In the genomic region with DNA sequence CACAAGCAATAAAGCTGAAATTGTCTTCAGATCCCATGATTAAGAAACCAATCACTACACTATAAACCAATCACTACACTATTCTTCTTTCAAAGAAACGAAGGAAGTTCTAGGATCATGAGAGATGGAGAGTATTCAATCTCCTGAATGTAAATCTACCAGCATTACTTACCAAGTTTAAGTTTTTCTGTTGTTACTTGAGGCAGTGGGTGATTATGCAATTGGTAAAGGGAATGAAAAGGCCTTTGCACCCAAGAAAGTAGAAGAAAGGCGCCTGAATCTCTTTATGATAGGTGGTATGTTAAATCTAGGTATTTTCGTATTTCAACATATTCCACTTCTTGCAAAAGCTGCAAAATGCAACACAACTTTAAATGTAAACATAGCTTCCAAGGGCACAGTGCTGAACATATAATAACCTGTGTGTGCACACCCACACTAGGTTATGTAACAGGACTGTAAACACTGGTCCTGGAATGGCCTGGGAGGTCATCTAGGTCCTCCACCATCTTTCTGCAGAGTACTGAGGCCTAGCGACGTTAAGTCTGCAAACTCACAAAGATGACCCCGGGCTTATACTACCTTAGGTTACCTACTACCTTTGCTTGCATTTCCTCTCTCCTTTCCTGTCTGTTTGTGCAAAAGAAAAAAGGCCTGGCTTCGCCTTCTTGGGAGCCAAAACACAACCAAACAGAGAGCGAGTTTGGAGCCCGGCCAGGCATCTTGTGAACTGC, we compare ENCODE assay signal across 8 cellular contexts. TPM values are rescaled to one million over a fixed set of nuclear protein-coding genes. Genes with fewer than 3 reads are reported as not detected.
DNase-seq lines count a peak whose midpoint lies in the region; ATAC-seq, FAIRE-seq and TF ChIP-seq lines count a peak whose summit lies in the region.

No MANE protein-coding gene starts in this region.

- H3K79me1 ChIP-seq in IMR-90 (ENCODE audit: low read depth in 1 of 2, low read length in 2 of 2), result peaks cover 3 to 19% of the 10 kb centered on the region in 2 experiments; a peak in 3 of 4 replicates

- peak overlapping the region; percentile 92 for H4K91ac ChIP-seq in IMR-90 (ENCODE audit: insufficient read depth, low read depth, low read length)

- peak overlapping the region; percentile 55; the same call in 1 of the 2 replicates for H3K56ac ChIP-seq in IMR-90 (ENCODE audit: extremely low read depth, insufficient read depth, low read length)

- FAIRE-seq in bronchial epithelial cell (lab: Jason Lieb, UNC), result no peak

- H3K9ac ChIP-seq in IMR-90 (ENCODE audit: low read depth, low read length), result peak overlapping the region; percentile 74

- H2BK5ac ChIP-seq in IMR-90 (ENCODE audit: low read depth, low read length, poor library complexity, severe bottlenecking), result peak overlapping the region; percentile 85

- H2AFZ ChIP-seq in IMR-90 (replicated peaks; ENCODE audit: low read length, poor library complexity), result peak overlapping the region; percentile 95

- no peak for TF ChIP-seq CTCF in AG09309 (IDR thresholded peaks at IDR 0.05; ENCODE audit: control insufficient read depth, insufficient read depth, low read depth, low read length, missing control alignments)
- TF ChIP-seq CTCF in IMR-90 (conservative IDR thresholded peaks at IDR 0.05; ENCODE audit: low read depth, low read length), result no peak
- TF ChIP-seq CTCF in bronchial epithelial cell (IDR thresholded peaks at IDR 0.05; ENCODE audit: insufficient read depth, low read length, severe bottlenecking), result no peak
- TF ChIP-seq CTCF in lower lobe of right lung (IDR thresholded peaks at IDR 0.05), result no peak
- TF ChIP-seq CTCF in GM10266 (IDR thresholded peaks at IDR 0.05; ENCODE audit: control insufficient read depth, insufficient read depth, low read depth, missing control alignments), result no peak

- peaks cover 23% of the 10 kb centered on the region for H4K20me1 ChIP-seq in IMR-90 (ENCODE audit: insufficient read depth, low read length)

- no peak overlapping the region for H2BK15ac ChIP-seq in IMR-90 (ENCODE audit: low read depth, low read length)

- peak overlapping the region; percentile 80; the same call in 1 of the 2 replicates for H2BK120ac ChIP-seq in IMR-90 (ENCODE audit: low read depth, low read length)

- peak overlapping the region; percentile 40; the same call in 1 of the 2 replicates for H2AK5ac ChIP-seq in IMR-90 (ENCODE audit: low read depth, low read length)

- intact Hi-C loops in IMR-90 (cut with micrococcal nuclease) (loop anchor here (1.0 to 5.0 kb wide), 3 partner anchors 21 to 503 kb away; no protein-coding TSS in a partner anchor), lower lobe of right lung (cut with DNase I) (no loop called here)

- H3K18ac ChIP-seq in IMR-90 (ENCODE audit: low read depth, low read length), result peak overlapping the region; percentile 5

- ATAC-seq in IMR-90 (ENCODE audit: low read depth), result no peak
- ATAC-seq in lower lobe of right lung, result peak; percentile 39 to 50
- ATAC-seq in GM18868 (IDR thresholded peaks at IDR 0.05; ENCODE audit: unreplicated experiment), result no peak
- ATAC-seq in HG03521 (IDR thresholded peaks at IDR 0.05; ENCODE audit: unreplicated experiment), result no peak

- no peaks in the 10 kb centered on the region for H3K9me3 ChIP-seq in IMR-90 (ENCODE audit: control insufficient read depth, insufficient read depth, low read length)
- H3K9me3 ChIP-seq in lower lobe of right lung, result no peaks in the 10 kb centered on the region

- H3K4me2 ChIP-seq in IMR-90 (ENCODE audit: low read depth, low read length), result peak overlapping the region; percentile 44

- no peak for TF ChIP-seq POLR2A in IMR-90 (IDR thresholded peaks at IDR 0.05; ENCODE audit: low read depth, low read length)

- no peaks in the 10 kb centered on the region for H3K36me3 ChIP-seq in IMR-90 (ENCODE audit: control insufficient read depth, insufficient read depth, low read length)
- H3K36me3 ChIP-seq in bronchial epithelial cell (ENCODE audit: control insufficient read depth, insufficient read depth, low read length), result peaks cover under 1% of the 10 kb centered on the region
- no peaks in the 10 kb centered on the region for H3K36me3 ChIP-seq in lower lobe of right lung
- H3K36me3 ChIP-seq in urinary bladder (ENCODE audit: insufficient read depth), result no peaks in the 10 kb centered on the region

- peak overlapping the region; percentile 90 for H2AK9ac ChIP-seq in IMR-90 (replicated peaks; ENCODE audit: low read depth, low read length, poor library complexity)

- H3K4ac ChIP-seq in IMR-90 (ENCODE audit: low read depth, low read length), result peak overlapping the region; percentile 86

- POLR2A ChIA-PET in IMR-90 (lab: Charles Lee; ENCODE audit: unreplicated experiment), result interaction anchor here (0.5 to 0.6 kb wide), 2 partner anchors 39 to 236 kb away, joined by 3 to 4 read pairs; no protein-coding TSS in a partner anchor

- CTCF ChIA-PET in IMR-90 (lab: Yijun Ruan, JAX), result no interaction called here

- in situ Hi-C loops in IMR-90 (cut with MboI; ENCODE audit: low sequenced_read_pairs), result no loop called here

- H3K27me3 ChIP-seq in IMR-90 (ENCODE audit: control insufficient read depth, insufficient read depth, low read length), result no peaks in the 10 kb centered on the region
- H3K27me3 ChIP-seq in bronchial epithelial cell (ENCODE audit: control insufficient read depth, insufficient read depth, low read length), result no peaks in the 10 kb centered on the region
- H3K27me3 ChIP-seq in lower lobe of right lung (ENCODE audit: low read depth), result no peaks in the 10 kb centered on the region

- H3K23ac ChIP-seq in IMR-90 (ENCODE audit: low read depth, low read length), result no peak overlapping the region; the same call in 1 of the 2 replicates

- peaks cover under 1% of the 10 kb centered on the region for H3K9me1 ChIP-seq in IMR-90 (ENCODE audit: insufficient read depth, low read length)

- H3K4me3 ChIP-seq in AG09309 (ENCODE audit: control insufficient read depth, low read depth, low read length), result peak overlapping the region; percentile 56
- peak overlapping the region; percentile 56 for H3K4me3 ChIP-seq in IMR-90 (ENCODE audit: insufficient read depth, low read depth, low read length)
- H3K4me3 ChIP-seq in bronchial epithelial cell (ENCODE audit: low read depth, low read length), result peak overlapping the region; percentile 80
- H3K4me3 ChIP-seq in lower lobe of right lung, result peak overlapping the region; percentile 91
- peak overlapping the region; percentile 75 for H3K4me3 ChIP-seq in urinary bladder (ENCODE audit: low read depth, low read length)

- H2BK20ac ChIP-seq in IMR-90 (ENCODE audit: low read depth, low read length), result no peak overlapping the region; the same call in 1 of the 2 replicates

- H4K5ac ChIP-seq in IMR-90 (ENCODE audit: low read depth, low read length), result peak overlapping the region; percentile 8

- no TSS peak for BruUV-seq in IMR-90 (replicated peaks; lab: Mats Ljungman, UMichigan)

- H3K27ac ChIP-seq in IMR-90 (ENCODE audit: insufficient read depth, low read length) (peak overlapping the region; percentile 79), lower lobe of right lung (peak overlapping the region; percentile 93), urinary bladder (ENCODE audit: low read depth) (peak overlapping the region; percentile 96)

- TF ChIP-seq RAD21 in IMR-90 (IDR thresholded peaks at IDR 0.05; ENCODE audit: low read length), result no peak

- H3K4me1 ChIP-seq in IMR-90 (ENCODE audit: control insufficient read depth, insufficient read depth, low read length), result peaks cover 9% of the 10 kb centered on the region
- peaks cover 30% of the 10 kb centered on the region for H3K4me1 ChIP-seq in lower lobe of right lung
- H3K4me1 ChIP-seq in urinary bladder (ENCODE audit: insufficient read depth), result no peaks in the 10 kb centered on the region

- DNase-seq in AG09309 (ENCODE audit: low read depth), result no peak
- no peak for DNase-seq in IMR-90
- no peak for DNase-seq in bronchial epithelial cell (ENCODE audit: low read depth)
- no peak for DNase-seq in lower lobe of right lung
- no peak for DNase-seq in GM10266 (ENCODE audit: extremely low spot score)

- dilution Hi-C loops in IMR-90 (cut with HindIII; ENCODE audit: low sequenced_read_pairs, unreplicated experiment), result no loop called here

- WGBS in IMR-90 (ENCODE audit: extremely low coverage in 2 of 2, insufficient read length in 1 of 2), 2 experiments, result 15% methylated on average over 4 of the region's 9 CpGs; no CpG with 5 or more reads in 1 of the 2 experiments
- WGBS in urinary bladder, result 42% methylated on average over 9 of the region's 9 CpGs

- H4K8ac ChIP-seq in IMR-90 (ENCODE audit: low read depth in 2 of 2, low read length in 2 of 2), result peak overlapping the region; percentile 83 to 88; a peak in 3 of 4 replicates

- peak overlapping the region; percentile 69 for H3K14ac ChIP-seq in IMR-90 (replicated peaks; ENCODE audit: low read depth, low read length)

TF ChIP-seq in IMR-90, 13 proteins besides CTCF, POLR2A, EP300 and RAD21:
- TF ChIP-seq, protein P1, sequence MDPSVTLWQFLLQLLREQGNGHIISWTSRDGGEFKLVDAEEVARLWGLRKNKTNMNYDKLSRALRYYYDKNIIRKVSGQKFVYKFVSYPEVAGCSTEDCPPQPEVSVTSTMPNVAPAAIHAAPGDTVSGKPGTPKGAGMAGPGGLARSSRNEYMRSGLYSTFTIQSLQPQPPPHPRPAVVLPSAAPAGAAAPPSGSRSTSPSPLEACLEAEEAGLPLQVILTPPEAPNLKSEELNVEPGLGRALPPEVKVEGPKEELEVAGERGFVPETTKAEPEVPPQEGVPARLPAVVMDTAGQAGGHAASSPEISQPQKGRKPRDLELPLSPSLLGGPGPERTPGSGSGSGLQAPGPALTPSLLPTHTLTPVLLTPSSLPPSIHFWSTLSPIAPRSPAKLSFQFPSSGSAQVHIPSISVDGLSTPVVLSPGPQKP (IDR thresholded peaks at IDR 0.05; ENCODE audit: borderline replicate concordance, low read depth, low read length), result no peak
- TF ChIP-seq MXI1 (IDR thresholded peaks at IDR 0.05; ENCODE audit: borderline replicate concordance, low read depth, low read length), result no peak
- TF ChIP-seq MAFK (IDR thresholded peaks at IDR 0.05; ENCODE audit: low read depth, low read length), result no peak
- TF ChIP-seq FOS (IDR thresholded peaks at IDR 0.05; ENCODE audit: low read depth, low read length), result no peak
- TF ChIP-seq RFX5 (IDR thresholded peaks at IDR 0.05; ENCODE audit: low read depth, low read length), result no peak
- no peak for TF ChIP-seq MAZ (IDR thresholded peaks at IDR 0.05; ENCODE audit: borderline replicate concordance, low read depth, low read length)
- TF ChIP-seq CEBPB (IDR thresholded peaks at IDR 0.05; ENCODE audit: low read depth, low read length), result peak; percentile 21; the same call in 1 of the 2 replicates

RNA-seq across cellular contexts. Expression of a gene that starts 1.1 kb away (rescaled TPM):
- total RNA-seq in IMR-90 (2012; rRNA removed) (196 and 255 TPM in 2 replicates), bronchial epithelial cell (109 and 132 TPM in 2 replicates), lower lobe of right lung (29.4 TPM), urinary bladder (54.8 TPM)
- polyA plus RNA-seq in IMR-90 (2012; rRNA removed) (77.9 and 93.4 TPM in 2 replicates), urinary bladder (78.4 TPM)
- polyA plus RNA-seq in IMR-90 (2012; cell fraction: cytosol; rRNA removed), result 14.1 and 26.1 TPM in 2 replicates
- 6.8 and 75.5 TPM in 2 replicates for polyA plus RNA-seq in IMR-90 (2012; cell fraction: nucleus; rRNA removed; ENCODE audit: low replicate concordance)

Comparison
In these comparisons a context has a peak if more than half of its experiments do, and no peak if none do; other contexts are left out.
1. ATAC-seq: peak in lower lobe of right lung (2 of 2); none in IMR-90 (single experiment), GM18868 (single experiment) and HG03521 (single experiment).
2. Peak in every context shown above with its lines, with median percentiles within 50 percentile points of each other: H3K4me3 ChIP-seq and H3K27ac ChIP-seq.